In the genomic region with DNA sequence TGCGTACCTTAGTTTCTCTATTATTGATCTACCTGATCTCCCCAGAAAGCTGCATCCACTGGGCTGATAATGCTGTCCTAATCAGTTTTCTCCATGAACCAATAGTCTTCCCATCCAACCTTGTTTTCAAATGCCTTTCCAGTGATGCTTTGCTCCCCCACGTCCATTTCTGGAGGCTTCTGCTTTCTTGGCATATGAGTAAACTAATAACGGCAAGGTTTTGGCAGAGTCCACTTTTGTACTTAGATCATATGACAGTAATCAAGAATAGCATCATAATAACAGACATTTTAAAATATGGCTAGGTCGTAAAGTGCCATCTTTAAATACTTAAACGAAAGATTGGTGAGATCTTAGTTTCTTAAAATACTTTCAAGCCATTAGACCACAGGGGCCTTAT, we compare ENCODE assay signal across 18 cellular contexts. TPM values are rescaled to one million over a fixed set of nuclear protein-coding genes. Genes with fewer than 3 reads are reported as not detected.
DNase-seq lines count a peak whose midpoint lies in the region; ATAC-seq and TF ChIP-seq lines count a peak whose summit lies in the region.
"Had no signal": no experiment of that assay in that cellular context is flagged by ENCODE, and none has a peak within 500 bp of the region (broad histone marks: within the 10 kb centered on the region; RNA-seq: fewer than 3 reads in every experiment).

No MANE protein-coding gene starts in this region.

- no peak for ATAC-seq in activated CD4-positive, alpha-beta T cell treated with anti-CD3 and anti-CD28 coated beads for 36 hours
- ATAC-seq in GM18517 (IDR thresholded peaks at IDR 0.05; ENCODE audit: unreplicated experiment) (no peak), GM21737 (IDR thresholded peaks at IDR 0.05; ENCODE audit: unreplicated experiment) (no peak)

- CTCF ChIA-PET in activated CD4-positive, alpha-beta T cell treated with anti-CD3 and anti-CD28 coated beads for 36 hours (lab: Charles Lee), result no interaction called here

- intact Hi-C loops in activated CD4-positive, alpha-beta T cell treated with anti-CD3 and anti-CD28 coated beads for 36 hours (cut with DNase I, micrococcal nuclease), result no loop called here
- intact Hi-C loops in activated CD4-positive, alpha-beta T cell treated with anti-CD3 and anti-CD28 coated beads, Interleukin-2, amount 10 ng/mL, durations not matched to agents 24 days and 14 days (cut with micrococcal nuclease), result no loop called here

- no peaks in the 10 kb centered on the region for H3K36me3 Mint-ChIP-seq in activated CD4-positive, alpha-beta T cell treated with anti-CD3 and anti-CD28 coated beads for 36 hours (ENCODE audit: low read depth)
- no peaks in the 10 kb centered on the region for H3K36me3 Mint-ChIP-seq in activated CD4-positive, alpha-beta T cell treated with anti-CD3 and anti-CD28 coated beads, Interleukin-2, amount 10 ng/mL, durations not matched to agents 24 days and 14 days (ENCODE audit: low read depth)
- no peaks in the 10 kb centered on the region for H3K36me3 Mint-ChIP-seq in HFFc6 (ENCODE audit: low read depth)

- POLR2A ChIA-PET in activated CD4-positive, alpha-beta T cell treated with anti-CD3 and anti-CD28 coated beads for 36 hours (lab: Charles Lee), result no interaction called here

- no peak overlapping the region for H3K4me3 ChIP-seq in fibroblast of mammary gland (ENCODE audit: control insufficient read depth, low read depth, low read length)
- H3K4me3 ChIP-seq: SJCRH30 had no signal

- H3K4me1 Mint-ChIP-seq in activated CD4-positive, alpha-beta T cell treated with anti-CD3 and anti-CD28 coated beads for 36 hours, result peaks cover 2% of the 10 kb centered on the region
- no peaks in the 10 kb centered on the region for H3K4me1 Mint-ChIP-seq in activated CD4-positive, alpha-beta T cell treated with anti-CD3 and anti-CD28 coated beads, Interleukin-2, amount 10 ng/mL, durations not matched to agents 24 days and 14 days
- peaks cover 18% of the 10 kb centered on the region for H3K4me1 Mint-ChIP-seq in HFFc6 (ENCODE audit: low read depth)

- H3K27ac Mint-ChIP-seq in activated CD4-positive, alpha-beta T cell treated with anti-CD3 and anti-CD28 coated beads for 36 hours, result peak overlapping the region; percentile 12
- no peak overlapping the region for H3K27ac Mint-ChIP-seq in activated CD4-positive, alpha-beta T cell treated with anti-CD3 and anti-CD28 coated beads, Interleukin-2, amount 10 ng/mL, durations not matched to agents 24 days and 14 days
- H3K27ac Mint-ChIP-seq in HFFc6, result no peak overlapping the region
- H3K27ac Mint-ChIP-seq: CD4-positive, alpha-beta T cell had no signal

- no peak for DNase-seq in activated CD4-positive, alpha-beta T cell treated with anti-CD3 and anti-CD28 coated beads for 36 hours
- DNase-seq in activated CD4-positive, alpha-beta T cell treated with anti-CD3 and anti-CD28 coated beads, Interleukin-2, amount 10 ng/mL, durations not matched to agents 24 days and 14 days, result no peak
- DNase-seq in HFFc6 (peak; percentile 1), fibroblast of mammary gland (ENCODE audit: low read depth) (peak; percentile 47), stromal cell of bone marrow (ENCODE audit: low read depth) (peak; percentile 21), GM19238 (ENCODE audit: insufficient read length, low spot score) (no peak)
- DNase-seq: 8988T; CD4-positive, alpha-beta T cell; DMS79 treated with DMSO at 0.1 percent for 48 hours; HCEC 1CT; NCI-H146; NCI-H2081 treated with DMSO at 0.1 percent for 48 hours; NCI-H524 treated with DMSO at 0.1 percent for 48 hours; RPMI8226; SJCRH30 had no signal

- peaks cover 3% of the 10 kb centered on the region for H3K27me3 Mint-ChIP-seq in activated CD4-positive, alpha-beta T cell treated with anti-CD3 and anti-CD28 coated beads for 36 hours
- H3K27me3 Mint-ChIP-seq in activated CD4-positive, alpha-beta T cell treated with anti-CD3 and anti-CD28 coated beads, Interleukin-2, amount 10 ng/mL, durations not matched to agents 24 days and 14 days, result no peaks in the 10 kb centered on the region
- peaks cover 7% of the 10 kb centered on the region for H3K27me3 Mint-ChIP-seq in HFFc6 (ENCODE audit: insufficient read depth)

- peaks cover 2% of the 10 kb centered on the region for H3K9me3 Mint-ChIP-seq in activated CD4-positive, alpha-beta T cell treated with anti-CD3 and anti-CD28 coated beads for 36 hours (ENCODE audit: low read depth)
- no peaks in the 10 kb centered on the region for H3K9me3 Mint-ChIP-seq in activated CD4-positive, alpha-beta T cell treated with anti-CD3 and anti-CD28 coated beads, Interleukin-2, amount 10 ng/mL, durations not matched to agents 24 days and 14 days
- no peaks in the 10 kb centered on the region for H3K9me3 Mint-ChIP-seq in HFFc6
- H3K9me3 Mint-ChIP-seq: CD4-positive, alpha-beta T cell had no signal

- H3K4me3 Mint-ChIP-seq in activated CD4-positive, alpha-beta T cell treated with anti-CD3 and anti-CD28 coated beads for 36 hours, result no peak overlapping the region
- H3K4me3 Mint-ChIP-seq in activated CD4-positive, alpha-beta T cell treated with anti-CD3 and anti-CD28 coated beads, Interleukin-2, amount 10 ng/mL, durations not matched to agents 24 days and 14 days, result no peak overlapping the region
- H3K4me3 Mint-ChIP-seq in HFFc6, result no peak overlapping the region
- H3K4me3 Mint-ChIP-seq: CD4-positive, alpha-beta T cell had no signal

- TF ChIP-seq CTCF in HFFc6 (IDR thresholded peaks at IDR 0.05) (no peak), fibroblast of mammary gland (conservative IDR thresholded peaks at IDR 0.05; ENCODE audit: control insufficient read depth, insufficient read depth, low read depth, low read length) (no peak)

RNA-seq across cellular contexts. Expression of gene FAM9B, which starts 38.4 kb away (rescaled TPM):
- total RNA-seq in activated CD4-positive, alpha-beta T cell treated with anti-CD3 and anti-CD28 coated beads for 36 hours, result not detected
- not detected in 2 replicates for total RNA-seq in activated CD4-positive, alpha-beta T cell treated with anti-CD3 and anti-CD28 coated beads, Interleukin-2, amount 10 ng/mL, durations not matched to agents 24 days and 14 days
- not detected for total RNA-seq in HFFc6 (2021; fragmentation: NEBNext Ultra II Directional; extraction: Animal tissue kit (Norgen Biotek cat#: 25700))
- total RNA-seq: CD4-positive, alpha-beta T cell; OCI-LY7 had no signal

Comparison
In these comparisons a context has a peak if more than half of its experiments do, and no peak if none do; other contexts are left out.
1. DNase-seq: peak in HFFc6 (single experiment), fibroblast of mammary gland (single experiment) and stromal cell of bone marrow (single experiment); none in activated CD4-positive, alpha-beta T cell treated with anti-CD3 and anti-CD28 coated beads for 36 hours (single experiment), activated CD4-positive, alpha-beta T cell treated with anti-CD3 and anti-CD28 coated beads, Interleukin-2, amount 10 ng/mL, durations not matched to agents 24 days and 14 days (single experiment) and GM19238 (single experiment).